Comparison of ENCODE assay signal across 1 cellular context in genomic region chr5:68239485-68239884, GRCh38.
TF ChIP-seq lines count a peak whose summit lies in the region.

No MANE protein-coding gene starts in this region.

TF ChIP-seq in HepG2, 621 proteins besides CTCF, POLR2A, EP300 and RAD21 (continued from another document and continues in another):
- TF ChIP-seq HDAC1 (CRISPR knock-in tag; IDR thresholded peaks at IDR 0.05) (peak; percentile 95), ZNF777 (CRISPR knock-in tag; IDR thresholded peaks at IDR 0.05) (no peak), BATF2 (CRISPR knock-in tag; IDR thresholded peaks at IDR 0.05) (no peak), ZNF703 (CRISPR knock-in tag; IDR thresholded peaks at IDR 0.05; ENCODE audit: borderline replicate concordance) (no peak), ATF2 (CRISPR knock-in tag; IDR thresholded peaks at IDR 0.05) (peak; percentile 86; the same call in 1 of the 2 replicates), ATF5 (CRISPR knock-in tag; IDR thresholded peaks at IDR 0.05; ENCODE audit: low read depth) (no peak), ZZZ3 (CRISPR knock-in tag; IDR thresholded peaks at IDR 0.05; ENCODE audit: borderline replicate concordance) (no peak), SMC3 (IDR thresholded peaks at IDR 0.05; ENCODE audit: low read length) (no peak), CENPT (CRISPR knock-in tag; IDR thresholded peaks at IDR 0.05; ENCODE audit: low read depth) (no peak), ZXDC (CRISPR knock-in tag; IDR thresholded peaks at IDR 0.05) (no peak; the same call in 1 of the 2 replicates), ZNF143 (CRISPR knock-in tag; IDR thresholded peaks at IDR 0.05) (peak; percentile 33; the same call in 1 of the 2 replicates), HNRNPH1 (optimal IDR thresholded peaks at IDR 0.05; ENCODE audit: low read depth, low read length) (no peak), ZNF335 (CRISPR knock-in tag; IDR thresholded peaks at IDR 0.05) (peak; percentile 62; the same call in 1 of the 2 replicates), ZNF512B (CRISPR knock-in tag; IDR thresholded peaks at IDR 0.05; ENCODE audit: borderline replicate concordance) (no peak), ZBTB8A (CRISPR knock-in tag; IDR thresholded peaks at IDR 0.05; ENCODE audit: borderline replicate concordance, low read depth) (no peak), CSRNP1 (CRISPR knock-in tag; IDR thresholded peaks at IDR 0.05) (peak; percentile 65; the same call in 1 of the 2 replicates), RAD51 (IDR thresholded peaks at IDR 0.05; ENCODE audit: borderline replicate concordance) (no peak), ZNF354B (CRISPR knock-in tag; IDR thresholded peaks at IDR 0.05) (no peak), TARDBP (CRISPR knock-in tag; IDR thresholded peaks at IDR 0.05) (peak; percentile 89), PTBP1 (IDR thresholded peaks at IDR 0.05; ENCODE audit: low read depth, low read length, poor library complexity, severe bottlenecking) (no peak), PHF21A (CRISPR knock-in tag; IDR thresholded peaks at IDR 0.05) (peak; percentile 97), POGK (CRISPR knock-in tag; conservative IDR thresholded peaks at IDR 0.05) (peak; percentile 63), SP140L (CRISPR knock-in tag; IDR thresholded peaks at IDR 0.05; ENCODE audit: borderline replicate concordance) (no peak), HIC2 (CRISPR knock-in tag; IDR thresholded peaks at IDR 0.05; ENCODE audit: low read depth) (no peak), SMARCE1 (IDR thresholded peaks at IDR 0.05; ENCODE audit: borderline replicate concordance) (no peak), ELF4 (CRISPR knock-in tag; IDR thresholded peaks at IDR 0.05; ENCODE audit: borderline replicate concordance) (no peak), ZNF646 (CRISPR knock-in tag; IDR thresholded peaks at IDR 0.05) (no peak), HNF1B (CRISPR knock-in tag; IDR thresholded peaks at IDR 0.05) (peak; percentile 93), NFYC (CRISPR knock-in tag; IDR thresholded peaks at IDR 0.05) (0 out of 2 replicates have a peak, but pooled peaks have one; percentile 15)
